24 cellular contexts compared by ENCODE assay signal in genomic region chr9:114282104-114282485, GRCh38. TPM values are rescaled to one million over a fixed set of nuclear protein-coding genes. Genes with fewer than 3 reads are reported as not detected.
A peak's percentile ranks its signal among the peaks of the same experiment; 100 is the strongest.
DNase-seq lines count a peak whose midpoint lies in the region; ATAC-seq and TF ChIP-seq lines count a peak whose summit lies in the region.
"Had no signal": no experiment of that assay in that cellular context is flagged by ENCODE, and none has a peak within 500 bp of the region (broad histone marks: within the 10 kb centered on the region; RNA-seq: fewer than 3 reads in every experiment).

No MANE protein-coding gene starts in this region.

- peaks cover 7 to 43% of the 10 kb centered on the region in 2 experiments; a peak in 3 of 4 replicates for H3K79me1 ChIP-seq in IMR-90 (ENCODE audit: low read depth in 1 of 2, low read length in 2 of 2)

- CTCF ChIA-PET in IMR-90 (lab: Yijun Ruan, JAX) = no interaction called here

- no TSS peak for BruUV-seq in IMR-90 (replicated peaks; lab: Mats Ljungman, UMichigan)

- TF ChIP-seq POLR2A in IMR-90 (IDR thresholded peaks at IDR 0.05; ENCODE audit: low read depth, low read length) = no peak

- H3K79me2 ChIP-seq in osteoblast (ENCODE audit: insufficient read depth, low read length) = no peaks in the 10 kb centered on the region

- peak overlapping the region; percentile 63; the same call in 1 of the 2 replicates for H3K4ac ChIP-seq in IMR-90 (ENCODE audit: low read depth, low read length)

- no peak overlapping the region for H2AK9ac ChIP-seq in IMR-90 (replicated peaks; ENCODE audit: low read depth, low read length, poor library complexity)

- WGBS in IMR-90 (ENCODE audit: extremely low coverage in 2 of 2, insufficient read length in 1 of 2), 2 experiments = no CpG with 5 or more reads among the region's 10 CpGs

- peak overlapping the region in 2 of 11 experiments; percentile 2 to 25; a peak in 4 of 22 replicates for H3K4me2 ChIP-seq in BLaER1 treated with 17β-estradiol and CSF1 and Interleukin-3, amounts not matched to agents 10 nM and 100 nM
- no peak overlapping the region for H3K4me2 ChIP-seq in IMR-90 (ENCODE audit: low read depth, low read length)
- no peak overlapping the region for H3K4me2 ChIP-seq in osteoblast (ENCODE audit: insufficient read depth, low read length)

- ATAC-seq in IMR-90 (ENCODE audit: low read depth) = no peak
- no peak for ATAC-seq in foreskin keratinocyte
- ATAC-seq in HG03571 (IDR thresholded peaks at IDR 0.05; ENCODE audit: unreplicated experiment) = no peak
- ATAC-seq: esophagus mucosa had no signal

- H3K27me3 ChIP-seq in BLaER1 treated with 17β-estradiol and CSF1 and Interleukin-3, amounts not matched to agents 10 nM and 100 nM = no peaks in the 10 kb centered on the region
- H3K27me3 ChIP-seq in IMR-90 (ENCODE audit: control insufficient read depth, insufficient read depth, low read length) (no peaks in the 10 kb centered on the region), foreskin keratinocyte (no peaks in the 10 kb centered on the region), osteoblast (ENCODE audit: insufficient read depth, low read length) (no peaks in the 10 kb centered on the region)
- H3K27me3 ChIP-seq: Peyer's patch, testis had no signal

- H2BK5ac ChIP-seq in IMR-90 (ENCODE audit: low read depth, low read length, poor library complexity, severe bottlenecking) = no peak overlapping the region

- intact Hi-C loops in IMR-90 (cut with micrococcal nuclease) = no loop called here

- POLR2A ChIA-PET in IMR-90 (lab: Charles Lee; ENCODE audit: unreplicated experiment) = no interaction called here

- no peak overlapping the region for H4K5ac ChIP-seq in IMR-90 (ENCODE audit: low read depth, low read length)

- TF ChIP-seq RAD21 in IMR-90 (IDR thresholded peaks at IDR 0.05; ENCODE audit: low read length) = no peak

- H3K9ac ChIP-seq in BLaER1 treated with 17β-estradiol and CSF1 and Interleukin-3, amounts not matched to agents 10 nM and 100 nM = peak overlapping the region in 1 of 11 experiments; percentile 11; a peak in 2 of 22 replicates
- no peak overlapping the region for H3K9ac ChIP-seq in IMR-90 (ENCODE audit: low read depth, low read length)

- H2BK20ac ChIP-seq in IMR-90 (ENCODE audit: low read depth, low read length) = no peak overlapping the region

- in situ Hi-C loops in IMR-90 (cut with MboI; ENCODE audit: low sequenced_read_pairs) = no loop called here

- no peak overlapping the region for H3K4me3 ChIP-seq in BLaER1 treated with 17β-estradiol and CSF1 and Interleukin-3, amounts not matched to agents 10 nM and 100 nM
- H3K4me3 ChIP-seq in IMR-90 (ENCODE audit: insufficient read depth, low read depth, low read length) = no peak overlapping the region
- no peak overlapping the region for H3K4me3 ChIP-seq in osteoblast (ENCODE audit: insufficient read depth, low read length)
- H3K4me3 ChIP-seq: Peyer's patch, SK-N-MC, testis had no signal

- no peak overlapping the region for H4K91ac ChIP-seq in IMR-90 (ENCODE audit: insufficient read depth, low read depth, low read length)

- peak overlapping the region; percentile 15; the same call in 1 of the 2 replicates for H2AK5ac ChIP-seq in IMR-90 (ENCODE audit: low read depth, low read length)

- H3K18ac ChIP-seq in IMR-90 (ENCODE audit: low read depth, low read length) = no peak overlapping the region

- peaks cover 21 to 74% (median 48%) of the 10 kb centered on the region in 10 experiments for H3K4me1 ChIP-seq in BLaER1 treated with 17β-estradiol and CSF1 and Interleukin-3, amounts not matched to agents 10 nM and 100 nM
- peaks cover 34% of the 10 kb centered on the region for H3K4me1 ChIP-seq in IMR-90 (ENCODE audit: control insufficient read depth, insufficient read depth, low read length)
- H3K4me1 ChIP-seq in foreskin keratinocyte = peaks cover 37% of the 10 kb centered on the region
- H3K4me1 ChIP-seq in osteoblast (ENCODE audit: insufficient read depth, low read length) = peaks cover 47% of the 10 kb centered on the region
- H3K4me1 ChIP-seq: Peyer's patch had no signal

- H3K23ac ChIP-seq in IMR-90 (ENCODE audit: low read depth, low read length) = no peak overlapping the region

- H2BK15ac ChIP-seq in IMR-90 (ENCODE audit: low read depth, low read length) = no peak overlapping the region

- H3K14ac ChIP-seq in IMR-90 (replicated peaks; ENCODE audit: low read depth, low read length) = no peak overlapping the region

- peaks cover 0 to 5% (median 0%) of the 10 kb centered on the region in 11 experiments; a peak in 1 of 22 replicates for H4K20me1 ChIP-seq in BLaER1 treated with 17β-estradiol and CSF1 and Interleukin-3, amounts not matched to agents 10 nM and 100 nM
- peaks cover 2% of the 10 kb centered on the region for H4K20me1 ChIP-seq in IMR-90 (ENCODE audit: insufficient read depth, low read length)
- H4K20me1 ChIP-seq in osteoblast (ENCODE audit: insufficient read depth, low read length) = peaks cover 1% of the 10 kb centered on the region

- H3K9me1 ChIP-seq in IMR-90 (ENCODE audit: insufficient read depth, low read length) = peaks cover 50% of the 10 kb centered on the region

- H3K27ac ChIP-seq in BLaER1 treated with 17β-estradiol and CSF1 and Interleukin-3, amounts not matched to agents 10 nM and 100 nM = peak overlapping the region in 6 of 11 experiments; percentile 10 to 68 (median 58); a peak in 6 of 22 replicates
- no peak overlapping the region for H3K27ac ChIP-seq in IMR-90 (ENCODE audit: insufficient read depth, low read length)
- H3K27ac ChIP-seq in foreskin keratinocyte = peak overlapping the region; percentile 95
- H3K27ac ChIP-seq in osteoblast (ENCODE audit: low read depth, low read length) = no peak overlapping the region
- H3K27ac ChIP-seq: testis had no signal

- H2AFZ ChIP-seq in IMR-90 (replicated peaks; ENCODE audit: low read length, poor library complexity) (no peak overlapping the region), osteoblast (ENCODE audit: low read length) (no peak overlapping the region)

- DNase-seq in IMR-90 = no peak
- no peak for DNase-seq in foreskin keratinocyte
- DNase-seq in osteoblast (ENCODE audit: insufficient read length, low spot score, missing footprints) = peak; percentile 14
- DNase-seq in T-helper 1 cell = no peak
- DNase-seq in NCI-H1417 treated with DMSO at 0.1 percent for 48 hours (lab: John Stamatoyannopoulos, UW) = no peak
- DNase-seq: activated CD4-positive, alpha-beta memory T cell treated with anti-CD3 and anti-CD28 coated beads for 36 hours; activated naive CD4-positive, alpha-beta T cell; effector CD8-positive, alpha-beta T cell; GOT3; Karpas-422; NCI-H1092 treated with DMSO at 0.1 percent for 48 hours; NCI-H2081; NK-92 treated with Interleukin-12 subunit alpha and Interleukin-12 subunit beta, amount 100 ng/mL, for 24 hours; nucleus accumbens had no signal

- peaks cover 3 to 84% (median 66%) of the 10 kb centered on the region in 11 experiments; a peak in 21 of 22 replicates for H3K36me3 ChIP-seq in BLaER1 treated with 17β-estradiol and CSF1 and Interleukin-3, amounts not matched to agents 10 nM and 100 nM
- H3K36me3 ChIP-seq in IMR-90 (ENCODE audit: control insufficient read depth, insufficient read depth, low read length) (peaks cover 3% of the 10 kb centered on the region; the same call in 1 of the 2 replicates), osteoblast (ENCODE audit: insufficient read depth, low read length) (no peaks in the 10 kb centered on the region)
- H3K36me3 ChIP-seq: Peyer's patch had no signal

- no peak overlapping the region for H3K56ac ChIP-seq in IMR-90 (ENCODE audit: extremely low read depth, insufficient read depth, low read length)

- H2BK120ac ChIP-seq in IMR-90 (ENCODE audit: low read depth, low read length) = no peak overlapping the region

- dilution Hi-C loops in IMR-90 (cut with HindIII; ENCODE audit: low sequenced_read_pairs, unreplicated experiment) = no loop called here

- TF ChIP-seq CTCF in IMR-90 (conservative IDR thresholded peaks at IDR 0.05; ENCODE audit: low read depth, low read length) = no peak
- TF ChIP-seq CTCF in foreskin keratinocyte (conservative IDR thresholded peaks at IDR 0.05) = no peak
- TF ChIP-seq CTCF in osteoblast (IDR thresholded peaks at IDR 0.05; ENCODE audit: extremely low read depth, low read depth, low read length) = no peak

- no peaks in the 10 kb centered on the region for H3K9me3 ChIP-seq in BLaER1 treated with 17β-estradiol and CSF1 and Interleukin-3, amounts not matched to agents 10 nM and 100 nM (replicated peaks in 1 of 11)
- H3K9me3 ChIP-seq in IMR-90 (ENCODE audit: control insufficient read depth, insufficient read depth, low read length) (no peaks in the 10 kb centered on the region), osteoblast (ENCODE audit: low read depth, low read length) (no peaks in the 10 kb centered on the region)
- H3K9me3 ChIP-seq: Peyer's patch, testis had no signal

- H4K8ac ChIP-seq in IMR-90 (ENCODE audit: low read depth in 2 of 2, low read length in 2 of 2) = no peak overlapping the region; a peak in 1 of 4 replicates

TF ChIP-seq in IMR-90, 13 proteins besides CTCF, POLR2A, EP300 and RAD21:
- TF ChIP-seq CHD1 (IDR thresholded peaks at IDR 0.05; ENCODE audit: low read depth, low read length) = no peak
- TF ChIP-seq SMC3 (IDR thresholded peaks at IDR 0.05; ENCODE audit: low read depth, low read length) = no peak
- no peak for TF ChIP-seq USF2 (IDR thresholded peaks at IDR 0.05; ENCODE audit: low read depth, low read length)
- TF ChIP-seq FOS (IDR thresholded peaks at IDR 0.05; ENCODE audit: low read depth, low read length) = no peak
- no peak for TF ChIP-seq NFE2L2 (IDR thresholded peaks at IDR 0.05; ENCODE audit: low read depth, low read length)

RNA-seq across cellular contexts. Expression of gene ORM1, which starts 40.8 kb away (rescaled TPM):
- total RNA-seq in IMR-90 (2012; rRNA removed) (0.18 TPM in 1 of 2 replicates, not detected in the other), foreskin keratinocyte (not detected in 2 replicates), osteoblast (not detected in 2 replicates)
- polyA plus RNA-seq in IMR-90 (2012; rRNA removed) (0.30 TPM in 1 of 2 replicates, not detected in the other), foreskin keratinocyte (not detected in 2 replicates)
- polyA plus RNA-seq in IMR-90 (2012; cell fraction: cytosol; rRNA removed) = 0.11 and 0.26 TPM in 2 replicates
- 0.11 TPM in 1 of 2 replicates, not detected in the other for polyA plus RNA-seq in IMR-90 (2012; cell fraction: nucleus; rRNA removed; ENCODE audit: low replicate concordance)
- total RNA-seq: activated CD4-positive, alpha-beta memory T cell treated with anti-CD3 and anti-CD28 coated beads for 36 hours; CD8-positive, alpha-beta memory T cell; HT-29; NCI-H460; Peyer's patch; T-helper 2 cell treated with Interferon-gamma antibody and Interleukin-4, amounts not matched to agents 100 ng/mL and 5 ng/mL, for 36 hours; testis had no signal
- polyA plus RNA-seq: CD8-positive, alpha-beta memory T cell had no signal

RNA-seq across cellular contexts. Expression of gene ORM2, which starts 47.6 kb away (rescaled TPM):
- total RNA-seq in IMR-90 (2012; rRNA removed) (not detected in 2 replicates), foreskin keratinocyte (not detected in 2 replicates), osteoblast (not detected in 2 replicates)
- polyA plus RNA-seq in IMR-90 (2012; rRNA removed) (not detected in 2 replicates), foreskin keratinocyte (not detected in 2 replicates)
- not detected in 2 replicates for polyA plus RNA-seq in IMR-90 (2012; cell fraction: cytosol; rRNA removed)
- polyA plus RNA-seq in IMR-90 (2012; cell fraction: nucleus; rRNA removed; ENCODE audit: low replicate concordance) = not detected in 2 replicates
- total RNA-seq: activated CD4-positive, alpha-beta memory T cell treated with anti-CD3 and anti-CD28 coated beads for 36 hours; CD8-positive, alpha-beta memory T cell; HT-29; NCI-H460; Peyer's patch; T-helper 2 cell treated with Interferon-gamma antibody and Interleukin-4, amounts not matched to agents 100 ng/mL and 5 ng/mL, for 36 hours had no signal
- polyA plus RNA-seq: CD8-positive, alpha-beta memory T cell had no signal

Comparison
In these comparisons a context has a peak if more than half of its experiments do, and no peak if none do; other contexts are left out.
1. H3K27ac ChIP-seq: peak in BLaER1 treated with 17β-estradiol and CSF1 and Interleukin-3, amounts not matched to agents 10 nM and 100 nM (6 of 11) and foreskin keratinocyte (single experiment); none in IMR-90 (single experiment) and osteoblast (single experiment).